Comparison of ENCODE assay signal across 8 cellular contexts in genomic region chr16:74296465-74297295, GRCh38. TPM values are rescaled to one million over a fixed set of nuclear protein-coding genes. Genes with fewer than 3 reads are reported as not detected.
A peak's percentile ranks its signal among the peaks of the same experiment; 100 is the strongest.
DNase-seq lines count a peak whose midpoint lies in the region; ATAC-seq and TF ChIP-seq lines count a peak whose summit lies in the region.

TSS of gene PSMD7 (plus strand) at chr16:74296814. CDS start at chr16:74296915, 101 bp downstream.

- H3K27me3 ChIP-seq in BJ (ENCODE audit: control insufficient read depth, insufficient read depth, low read length) (no peaks in the 10 kb centered on the region), layer of hippocampus (ENCODE audit: control insufficient read depth, insufficient read depth, low read length) (no peaks in the 10 kb centered on the region)

- H3K36me3 Mint-ChIP-seq in activated CD4-positive, alpha-beta T cell treated with anti-CD3 and anti-CD28 coated beads, Interleukin-2, amount 10 ng/mL, durations not matched to agents 24 days and 14 days (ENCODE audit: low read depth): peaks cover 41% of the 10 kb centered on the region

- ATAC-seq in HG03457 (IDR thresholded peaks at IDR 0.05; ENCODE audit: unreplicated experiment): peak; percentile 91

- H3K9me3 Mint-ChIP-seq in activated CD4-positive, alpha-beta T cell treated with anti-CD3 and anti-CD28 coated beads, Interleukin-2, amount 10 ng/mL, durations not matched to agents 24 days and 14 days: peaks cover 4% of the 10 kb centered on the region

- DNase-seq in BJ (ENCODE audit: low read depth) (peak; percentile 42), GM19240 (ENCODE audit: insufficient read length, low spot score) (peak; percentile 63), NCI-H526 (lab: John Stamatoyannopoulos, UW) (peak; percentile 52 to 87), coronary artery (ENCODE audit: low spot score) (peak; percentile 95)
- DNase-seq in activated CD4-positive, alpha-beta T cell treated with anti-CD3 and anti-CD28 coated beads, Interleukin-2, amount 10 ng/mL, durations not matched to agents 24 days and 14 days: peak; percentile 97
- peak; percentile 60 to 85 (median 83) for DNase-seq in stimulated activated CD4-positive, alpha-beta T cell treated with anti-CD3 and anti-CD28 coated beads, Interleukin-1b, Interleukin-23, amount 100 ng/mL, for 24 hours (ENCODE audit: low read depth in 4 of 4, low spot score in 1 of 4)

- TF ChIP-seq CTCF in BJ (IDR thresholded peaks at IDR 0.05; ENCODE audit: insufficient read depth, low read depth, low read length): no peak
- TF ChIP-seq CTCF in coronary artery (IDR thresholded peaks at IDR 0.05): no peak

- H3K27ac Mint-ChIP-seq in activated CD4-positive, alpha-beta T cell treated with anti-CD3 and anti-CD28 coated beads, Interleukin-2, amount 10 ng/mL, durations not matched to agents 24 days and 14 days: peak within 1 kb of the TSS; percentile 89

- intact Hi-C loops in activated CD4-positive, alpha-beta T cell treated with anti-CD3 and anti-CD28 coated beads, Interleukin-2, amount 10 ng/mL, durations not matched to agents 24 days and 14 days (cut with micrococcal nuclease): loop anchor here (1.0 to 5.0 kb wide), 5 partner anchors 72 to 1351 kb away; partner anchors contain the start of genes ADAT1, GLG1, KARS1 and RFWD3

- POLR2A ChIA-PET in BJ (lab: Charles Lee): interaction anchor here (0.6 kb wide), 1 partner anchor 18 kb away, joined by 8 read pairs; no protein-coding TSS in a partner anchor

- H3K4me3 ChIP-seq in BJ (ENCODE audit: low read depth, low read length) (peak within 1 kb of the TSS; percentile 57), coronary artery (peak within 1 kb of the TSS; percentile 89)

- no peaks in the 10 kb centered on the region for H3K27me3 Mint-ChIP-seq in activated CD4-positive, alpha-beta T cell treated with anti-CD3 and anti-CD28 coated beads, Interleukin-2, amount 10 ng/mL, durations not matched to agents 24 days and 14 days

- H3K4me3 Mint-ChIP-seq in activated CD4-positive, alpha-beta T cell treated with anti-CD3 and anti-CD28 coated beads, Interleukin-2, amount 10 ng/mL, durations not matched to agents 24 days and 14 days: peak within 1 kb of the TSS; percentile 89

- H3K4me1 Mint-ChIP-seq in activated CD4-positive, alpha-beta T cell treated with anti-CD3 and anti-CD28 coated beads, Interleukin-2, amount 10 ng/mL, durations not matched to agents 24 days and 14 days: peaks cover 18% of the 10 kb centered on the region

- peaks cover 4% of the 10 kb centered on the region for H3K36me3 ChIP-seq in BJ (ENCODE audit: control insufficient read depth, insufficient read depth, low read length)

- CTCF ChIA-PET in BJ (lab: Yijun Ruan, JAX): interaction anchor here (1.0 to 2.3 kb wide), 3 partner anchors 9 to 326 kb away, joined by 3 to 11 read pairs (median 3); no protein-coding TSS in a partner anchor

- H3K27ac ChIP-seq in coronary artery (peak within 1 kb of the TSS; percentile 76 to 94), layer of hippocampus (ENCODE audit: low read depth, low read length) (peak within 1 kb of the TSS; percentile 95)

RNA-seq across cellular contexts. Expression of gene PSMD7, which starts in this region (rescaled TPM):
- polyA plus RNA-seq in BJ (2011; rRNA removed): 86.0 and 112 TPM in 2 replicates
- 29.5 and 35.8 TPM in 2 replicates for polyA minus RNA-seq in BJ (2011; rRNA and poly(A)+ RNA removed)
- total RNA-seq in activated CD4-positive, alpha-beta T cell treated with anti-CD3 and anti-CD28 coated beads, Interleukin-2, amount 10 ng/mL, durations not matched to agents 24 days and 14 days: 174 and 178 TPM in 2 replicates

Comparison
In these comparisons a context has a peak if more than half of its experiments do, and no peak if none do; other contexts are left out.
1. Peak in every context shown above with its lines: DNase-seq, ATAC-seq, H3K4me3 ChIP-seq and H3K27ac ChIP-seq.
2. DNase-seq: peak in every context shown above with its lines; median percentile 97 in activated CD4-positive, alpha-beta T cell treated with anti-CD3 and anti-CD28 coated beads, Interleukin-2, amount 10 ng/mL, durations not matched to agents 24 days and 14 days; 95 in coronary artery; 83 in stimulated activated CD4-positive, alpha-beta T cell treated with anti-CD3 and anti-CD28 coated beads, Interleukin-1b, Interleukin-23, amount 100 ng/mL, for 24 hours; 70 in NCI-H526; 63 in GM19240; 42 in BJ.